ENCODE assay signal across 9 cellular contexts in the genomic region with DNA sequence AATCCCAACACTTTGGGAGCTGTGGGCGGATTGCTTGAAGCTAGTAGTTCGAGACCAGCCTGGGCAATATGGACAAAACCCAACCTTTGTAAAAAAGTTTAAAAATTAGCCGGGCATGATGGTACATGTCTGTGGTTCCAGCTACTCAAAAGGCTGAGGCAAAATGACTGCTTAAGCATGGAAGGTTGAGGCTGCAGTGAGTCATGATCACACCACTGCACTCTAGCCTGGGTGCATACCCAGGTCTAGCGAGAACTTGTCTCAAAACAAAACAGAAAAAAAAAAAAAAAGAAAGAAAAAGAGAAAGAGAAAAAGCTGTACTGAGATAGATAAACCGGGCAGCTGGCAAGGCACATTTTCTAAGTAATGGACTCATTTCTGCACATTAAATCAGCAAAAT. TPM values are rescaled to one million over a fixed set of nuclear protein-coding genes. Genes with fewer than 3 reads are reported as not detected.
DNase-seq lines count a peak whose midpoint lies in the region; ATAC-seq and TF ChIP-seq lines count a peak whose summit lies in the region.
"Had no signal": no experiment of that assay in that cellular context is flagged by ENCODE, and none has a peak within 500 bp of the region (broad histone marks: within the 10 kb centered on the region; RNA-seq: fewer than 3 reads in every experiment).

No MANE protein-coding gene starts in this region.

- TF ChIP-seq POLR2A in GM18505 (IDR thresholded peaks at IDR 0.05; ENCODE audit: borderline replicate concordance, extremely low read depth, insufficient read depth, insufficient read length) (no peak), gastrocnemius medialis (IDR thresholded peaks at IDR 0.05) (no peak)

- H3K9me3 ChIP-seq in Panc1 (ENCODE audit: control insufficient read depth, insufficient read depth, low read depth, low read length) (no peaks in the 10 kb centered on the region), gastrocnemius medialis (no peaks in the 10 kb centered on the region)

- TF ChIP-seq CTCF in Panc1 (IDR thresholded peaks at IDR 0.05) (no peak), astrocyte of the spinal cord (IDR thresholded peaks at IDR 0.05; ENCODE audit: low read depth, low read length) (no peak), gastrocnemius medialis (IDR thresholded peaks at IDR 0.05 in 4 of 5, conservative IDR thresholded peaks at IDR 0.05 in 1 of 5) (no peak)

- DNase-seq in Panc1 (ENCODE audit: low read depth, low spot score) (no peak), astrocyte of the spinal cord (ENCODE audit: low read depth, low spot score) (peak; percentile 78), gastrocnemius medialis (no peak), NCI-H2107 treated with DMSO at 0.1 percent for 48 hours (lab: John Stamatoyannopoulos, UW; ENCODE audit: unreplicated experiment) (no peak), NCI-H146 treated with DMSO at 0.1 percent for 48 hours (lab: John Stamatoyannopoulos, UW; ENCODE audit: unreplicated experiment) (no peak), OCI-M2 (lab: John Stamatoyannopoulos, UW; ENCODE audit: unreplicated experiment) (no peak)

- in situ Hi-C loops in Panc1 (cut with HindIII; ENCODE audit: low pct_unique_long_range_greater_than_20kb, low sequenced_read_pairs): no loop called here
- in situ Hi-C loops in astrocyte of the spinal cord (cut with HindIII; ENCODE audit: low sequenced_read_pairs): no loop called here
- in situ Hi-C loops in gastrocnemius medialis (cut with MboI; ENCODE audit: low sequenced_read_pairs in 4 of 4): loop anchor here in 1 of 4 donors (25.0 kb wide), 1 partner anchor 104 kb away; no protein-coding TSS in a partner anchor

- H3K4me1 ChIP-seq in Panc1 (ENCODE audit: control insufficient read depth, insufficient read depth, low read length) (peaks cover 10% of the 10 kb centered on the region; the same call in 1 of the 2 replicates), gastrocnemius medialis (peaks cover 81 to 90% of the 10 kb centered on the region in 2 donors)

- BruUV-seq in Panc1 (replicated peaks; lab: Mats Ljungman, UMichigan): no TSS peak

- CTCF ChIA-PET in Panc1 (lab: Charles Lee): no interaction called here

- H3K4me3 ChIP-seq in Panc1 (ENCODE audit: low read depth in 2 of 2, low read length in 2 of 2) (no peak overlapping the region), astrocyte of the spinal cord (ENCODE audit: low read depth, low read length) (no peak overlapping the region), gastrocnemius medialis (no peak overlapping the region)

- ATAC-seq in GM18505 (IDR thresholded peaks at IDR 0.05; ENCODE audit: unreplicated experiment) (peak; percentile 64), HG02610 (IDR thresholded peaks at IDR 0.05; ENCODE audit: unreplicated experiment) (peak; percentile 82), Panc1 (peak; percentile 71; the same call in 1 of the 2 replicates), gastrocnemius medialis (peak; percentile 35 to 55)

- H3K27me3 ChIP-seq in Panc1 (ENCODE audit: control insufficient read depth, insufficient read depth, low read length): no peaks in the 10 kb centered on the region
- H3K27me3 ChIP-seq in gastrocnemius medialis: no peaks in the 10 kb centered on the region

- H3K27ac ChIP-seq in Panc1 (ENCODE audit: low read length) (no peak overlapping the region), gastrocnemius medialis (peak overlapping the region; percentile 68 to 86 (median 76))
- H3K27ac ChIP-seq: parathyroid adenoma had no signal

- POLR2A ChIA-PET in Panc1 (lab: Charles Lee): interaction anchor here (0.6 to 0.7 kb wide), 2 partner anchors 89 to 1546 kb away, joined by 3 to 7 read pairs; no protein-coding TSS in a partner anchor

- H3K36me3 ChIP-seq in Panc1 (ENCODE audit: control insufficient read depth, insufficient read depth, low read length) (peaks cover 24% of the 10 kb centered on the region; the same call in 1 of the 2 replicates), gastrocnemius medialis (peaks cover 0 to 24% of the 10 kb centered on the region in 2 donors)

- intact Hi-C loops in Panc1 (cut with micrococcal nuclease; ENCODE audit: unreplicated experiment) (loop anchor here (5.0 to 10.0 kb wide), 2 partner anchors 57 to 174 kb away; no protein-coding TSS in a partner anchor), gastrocnemius medialis (cut with DNase I; ENCODE audit: low total_unique reads) (loop anchor here (10.0 kb wide), 1 partner anchor 177 kb away; no protein-coding TSS in a partner anchor)

RNA-seq across cellular contexts. Expression of a gene that starts 10.6 kb away (rescaled TPM):
- total RNA-seq in Panc1 (2021; ENCODE audit: unreplicated experiment) (153 TPM), gastrocnemius medialis (100 to 1,000 TPM; 153 to 428 (median 207) TPM)
- 56.4 TPM for polyA plus RNA-seq in Panc1 (2012; ENCODE audit: insufficient read length)

RNA-seq across cellular contexts. Expression of a gene that starts 29.5 kb away (rescaled TPM):
- total RNA-seq in Panc1 (2021; ENCODE audit: unreplicated experiment) (61.1 TPM), gastrocnemius medialis (10 to 100 TPM in 2 of 4 donors, 1 to 10 TPM in 2; 5.8 to 51.2 (median 10.2) TPM)
- 22.3 TPM for polyA plus RNA-seq in Panc1 (2012; ENCODE audit: insufficient read length)
